13 cellular contexts compared by ENCODE assay signal in the genomic region with DNA sequence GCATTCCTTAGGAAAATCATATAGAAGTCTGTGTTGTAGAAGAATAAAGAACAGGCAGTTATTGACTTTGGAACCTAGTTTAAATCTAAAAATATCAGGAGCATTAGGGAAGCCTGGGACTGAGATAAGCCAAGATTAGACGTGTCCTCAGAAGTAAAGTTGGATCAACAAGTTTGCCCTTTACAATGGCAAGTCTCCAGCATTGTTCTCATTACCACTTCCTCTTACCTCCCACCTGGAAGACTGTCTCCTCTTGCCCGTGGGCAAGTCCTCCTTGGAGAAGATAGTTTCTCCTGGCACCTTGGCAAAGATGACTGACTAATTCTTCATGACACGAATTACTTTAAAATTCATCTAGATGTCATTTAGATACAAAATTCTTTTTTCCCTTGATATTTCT. TPM values are rescaled to one million over a fixed set of nuclear protein-coding genes. Genes with fewer than 3 reads are reported as not detected.
A peak's percentile ranks its signal among the peaks of the same experiment; 100 is the strongest.
DNase-seq lines count a peak whose midpoint lies in the region; ATAC-seq and TF ChIP-seq lines count a peak whose summit lies in the region.
"Had no signal": no experiment of that assay in that cellular context is flagged by ENCODE, and none has a peak within 500 bp of the region (broad histone marks: within the 10 kb centered on the region; RNA-seq: fewer than 3 reads in every experiment).

No MANE protein-coding gene starts in this region.

- peaks cover 6% of the 10 kb centered on the region for H3K4me1 Mint-ChIP-seq in stimulated activated memory B cell treated with anti-CD40 and anti-IgM and Interleukin-4, amounts not matched to agents 10 μg/mL and 1 μg/mL and 100 μg/mL, for 72 hours

- DNase-seq in HT1080 (ENCODE audit: low read depth) (peak; percentile 26), epithelial cell of prostate (ENCODE audit: low read depth, low spot score) (peak; percentile 24), DMS53 (lab: John Stamatoyannopoulos, UW) (no peak), GM20000 (ENCODE audit: low spot score) (no peak)
- DNase-seq: H9, NCI-H1092, NCI-H2107 had no signal

- ATAC-seq in stimulated activated memory B cell treated with anti-CD40 and anti-IgM and Interleukin-4, amounts not matched to agents 10 μg/mL and 1 μg/mL and 100 μg/mL, for 72 hours, result no peak
- no peak for ATAC-seq in GM21619 (IDR thresholded peaks at IDR 0.05; ENCODE audit: unreplicated experiment)

- peaks cover 29% of the 10 kb centered on the region for H3K36me3 Mint-ChIP-seq in stimulated activated memory B cell treated with anti-CD40 and anti-IgM and Interleukin-4, amounts not matched to agents 10 μg/mL and 1 μg/mL and 100 μg/mL, for 72 hours

- TF ChIP-seq CTCF in VCaP (conservative IDR thresholded peaks at IDR 0.05), result no peak
- no peak for TF ChIP-seq CTCF in GM20000 (IDR thresholded peaks at IDR 0.05; ENCODE audit: extremely low read depth, missing control alignments)

- H3K4me3 Mint-ChIP-seq in stimulated activated memory B cell treated with anti-CD40 and anti-IgM and Interleukin-4, amounts not matched to agents 10 μg/mL and 1 μg/mL and 100 μg/mL, for 72 hours, result no peak overlapping the region
- H3K4me3 Mint-ChIP-seq: H9 had no signal

- no peaks in the 10 kb centered on the region for H3K27me3 Mint-ChIP-seq in stimulated activated memory B cell treated with anti-CD40 and anti-IgM and Interleukin-4, amounts not matched to agents 10 μg/mL and 1 μg/mL and 100 μg/mL, for 72 hours
- H3K27me3 Mint-ChIP-seq: IgD-negative memory B cell had no signal

- H3K27ac Mint-ChIP-seq in stimulated activated memory B cell treated with anti-CD40 and anti-IgM and Interleukin-4, amounts not matched to agents 10 μg/mL and 1 μg/mL and 100 μg/mL, for 72 hours, result peak overlapping the region; percentile 53
- H3K27ac Mint-ChIP-seq: IgD-negative memory B cell had no signal

- peaks cover 6% of the 10 kb centered on the region for H3K9me3 Mint-ChIP-seq in stimulated activated memory B cell treated with anti-CD40 and anti-IgM and Interleukin-4, amounts not matched to agents 10 μg/mL and 1 μg/mL and 100 μg/mL, for 72 hours

- H3K27ac ChIP-seq in VCaP, result peak overlapping the region; percentile 66
- H3K27ac ChIP-seq in epithelial cell of prostate, result peak overlapping the region; percentile 78
- H3K27ac ChIP-seq: BLaER1, SK-N-MC had no signal

RNA-seq across cellular contexts. Expression of a gene that starts 37.8 kb away (rescaled TPM):
- total RNA-seq in HT1080 (2014; rRNA removed; shearing (Covaris generic)), result 8.6 and 8.7 TPM in 2 replicates
- 2.8 and 3.4 TPM in 2 replicates for polyA plus RNA-seq in HT1080 (2015; cell fraction: cytosol; rRNA removed)
- 4.1 and 4.5 TPM in 2 replicates for polyA plus RNA-seq in HT1080 (2015; cell fraction: nucleus; rRNA removed)

Comparison
In these comparisons a context has a peak if more than half of its experiments do, and no peak if none do; other contexts are left out.
1. DNase-seq: peak in HT1080 (single experiment) and epithelial cell of prostate (single experiment); none in DMS53 (single experiment) and GM20000 (single experiment).